9 cellular contexts compared by ENCODE assay signal in genomic region chr13:102903659-102904407, GRCh38. TPM values are rescaled to one million over a fixed set of nuclear protein-coding genes. Genes with fewer than 3 reads are reported as not detected.
DNase-seq lines count a peak whose midpoint lies in the region; ATAC-seq and TF ChIP-seq lines count a peak whose summit lies in the region.
"Had no signal": no experiment of that assay in that cellular context is flagged by ENCODE, and none has a peak within 500 bp of the region (broad histone marks: within the 10 kb centered on the region; RNA-seq: fewer than 3 reads in every experiment).

No MANE protein-coding gene starts in this region.

- DNase-seq in AG09309 (ENCODE audit: low read depth) = no peak
- DNase-seq in SW480 (ENCODE audit: low spot score) = peak; percentile 7
- peak; percentile 37 for DNase-seq in iris pigment epithelial cell (ENCODE audit: low read depth)
- DNase-seq in GM19238 (ENCODE audit: insufficient read length, low spot score) = no peak
- DNase-seq in activated naive CD8-positive, alpha-beta T cell treated with anti-CD3 and anti-CD28 coated beads for 36 hours = no peak
- DNase-seq in LoVo (ENCODE audit: low spot score) = no peak
- DNase-seq: cortex of kidney had no signal

- TF ChIP-seq CTCF in AG09309 (IDR thresholded peaks at IDR 0.05; ENCODE audit: control insufficient read depth, insufficient read depth, low read depth, low read length, missing control alignments) = peak; percentile 38

- no peaks in the 10 kb centered on the region for H3K4me1 Mint-ChIP-seq in activated naive CD8-positive, alpha-beta T cell treated with anti-CD3 and anti-CD28 coated beads for 36 hours

- H3K36me3 Mint-ChIP-seq in activated naive CD8-positive, alpha-beta T cell treated with anti-CD3 and anti-CD28 coated beads for 36 hours = no peaks in the 10 kb centered on the region

- H3K9me3 Mint-ChIP-seq in activated naive CD8-positive, alpha-beta T cell treated with anti-CD3 and anti-CD28 coated beads for 36 hours = no peaks in the 10 kb centered on the region

- H3K4me3 Mint-ChIP-seq in activated naive CD8-positive, alpha-beta T cell treated with anti-CD3 and anti-CD28 coated beads for 36 hours = no peak overlapping the region

- no peak overlapping the region for H3K27ac Mint-ChIP-seq in activated naive CD8-positive, alpha-beta T cell treated with anti-CD3 and anti-CD28 coated beads for 36 hours

- H3K27me3 Mint-ChIP-seq in activated naive CD8-positive, alpha-beta T cell treated with anti-CD3 and anti-CD28 coated beads for 36 hours = peaks cover 9% of the 10 kb centered on the region

- peak; percentile 47 for ATAC-seq in GM21529 (IDR thresholded peaks at IDR 0.05; ENCODE audit: unreplicated experiment)
- ATAC-seq in GM21381 (IDR thresholded peaks at IDR 0.05; ENCODE audit: unreplicated experiment) = no peak

- H3K4me3 ChIP-seq in AG09309 (ENCODE audit: control insufficient read depth, low read depth, low read length) = no peak overlapping the region

RNA-seq across cellular contexts. Expression of gene ERCC5, which starts 58.0 kb away (rescaled TPM):
- 10 to 100 TPM; 67.4 to 67.5 TPM for total RNA-seq in activated naive CD8-positive, alpha-beta T cell treated with anti-CD3 and anti-CD28 coated beads for 36 hours

Comparison
In these comparisons a context has a peak if more than half of its experiments do, and no peak if none do; other contexts are left out.
1. DNase-seq: peak in SW480 (single experiment) and iris pigment epithelial cell (single experiment); none in AG09309 (single experiment), GM19238 (single experiment), activated naive CD8-positive, alpha-beta T cell treated with anti-CD3 and anti-CD28 coated beads for 36 hours (single experiment) and LoVo (single experiment).